ENCODE assay signal across 21 cellular contexts in genomic region chr20:2459981-2460751, GRCh38. TPM values are rescaled to one million over a fixed set of nuclear protein-coding genes. Genes with fewer than 3 reads are reported as not detected.
DNase-seq lines count a peak whose midpoint lies in the region; ATAC-seq and TF ChIP-seq lines count a peak whose summit lies in the region.
"Had no signal": no experiment of that assay in that cellular context is flagged by ENCODE, and none has a peak within 500 bp of the region (broad histone marks: within the 10 kb centered on the region; RNA-seq: fewer than 3 reads in every experiment).

No MANE protein-coding gene starts in this region.

- peak; percentile 20 for DNase-seq in DMS 273 (lab: John Stamatoyannopoulos, UW; ENCODE audit: unreplicated experiment)
- no peak for DNase-seq in DMS 273 treated with DMSO at 0.1 percent for 48 hours (lab: John Stamatoyannopoulos, UW)
- DNase-seq in MCF 10A (ENCODE audit: unreplicated experiment) = no peak
- no peak for DNase-seq in breast epithelium (ENCODE audit: low spot score in 2 of 2)
- no peak for DNase-seq in WTC11 (ENCODE audit: low spot score)
- DNase-seq in foreskin keratinocyte = no peak
- DNase-seq in GM19240 (ENCODE audit: insufficient read length, low spot score) = no peak
- DNase-seq: CD8-positive, alpha-beta memory T cell; DMS79; H9; KG1; NCI-H1105; NCI-H146; NCI-H2029; NCI-H2227 treated with DMSO at 0.1 percent for 48 hours; NCI-H510A; SIG-M5 had no signal

- POLR2A ChIA-PET in MCF 10A (lab: Yijun Ruan, JAX) (interaction anchor here (1.3 to 3.4 kb wide), 2 partner anchors 8 to 9 kb away, joined by 3 to 28 read pairs; partner anchors contain the start of gene SNRPB), WTC11 (lab: Charles Lee) (interaction anchor here (1.4 kb wide), 1 partner anchor 11 kb away, joined by 6 read pairs; the partner anchor contains the start of gene SNRPB)

- no peak overlapping the region for H3K4me3 ChIP-seq in breast epithelium

- H3K4me1 ChIP-seq in breast epithelium (no peaks in the 10 kb centered on the region), foreskin keratinocyte (no peaks in the 10 kb centered on the region)

- TSS peak; percentile 1 for BruUV-seq in MCF 10A (replicated peaks; lab: Mats Ljungman, UMichigan)

- no peak for ATAC-seq in WTC11
- ATAC-seq in foreskin keratinocyte = no peak
- ATAC-seq in HG03378 (IDR thresholded peaks at IDR 0.05; ENCODE audit: unreplicated experiment) = no peak
- ATAC-seq: SK-N-SH treated with all-trans-retinoic acid at 6 μM for 48 hours had no signal

- H3K27me3 ChIP-seq in breast epithelium (no peaks in the 10 kb centered on the region), foreskin keratinocyte (no peaks in the 10 kb centered on the region)

- H3K4me1 Mint-ChIP-seq in MCF 10A (ENCODE audit: insufficient read depth, unreplicated experiment) (no peaks in the 10 kb centered on the region), WTC11 (no peaks in the 10 kb centered on the region)
- H3K4me1 Mint-ChIP-seq: H9 had no signal

- H3K36me3 ChIP-seq in breast epithelium = peaks cover 20% of the 10 kb centered on the region

- H3K9me3 ChIP-seq in breast epithelium = no peaks in the 10 kb centered on the region

- H3K9me3 Mint-ChIP-seq in MCF 10A (ENCODE audit: unreplicated experiment) (no peaks in the 10 kb centered on the region), WTC11 (peaks cover 3% of the 10 kb centered on the region; the same call in 1 of the 2 replicates)
- H3K9me3 Mint-ChIP-seq: CD8-positive, alpha-beta memory T cell; H9 had no signal

- H3K27ac Mint-ChIP-seq in MCF 10A (ENCODE audit: low read depth, unreplicated experiment) = no peak overlapping the region
- no peak overlapping the region for H3K27ac Mint-ChIP-seq in WTC11
- H3K27ac Mint-ChIP-seq: CD8-positive, alpha-beta memory T cell; H9 had no signal

- no peak overlapping the region for H3K27ac ChIP-seq in breast epithelium
- H3K27ac ChIP-seq in foreskin keratinocyte = peak overlapping the region; percentile 5
- H3K27ac ChIP-seq: C4-2B, HL-60 had no signal

- intact Hi-C loops in MCF 10A (cut with micrococcal nuclease) (loop anchor here (10.0 kb wide), 2 partner anchors 55 to 495 kb away; no protein-coding TSS in a partner anchor), breast epithelium (cut with DNase I; ENCODE audit: low total_unique reads) (no loop called here)

- CTCF ChIA-PET in MCF 10A (lab: Yijun Ruan, JAX) (interaction anchor here (1.6 to 1.8 kb wide), 3 partner anchors 8 to 494 kb away, joined by 5 to 13 read pairs (median 9); no protein-coding TSS in a partner anchor), WTC11 (lab: Charles Lee) (interaction anchor here (1.3 kb wide), 1 partner anchor 187 kb away, joined by 3 read pairs; no protein-coding TSS in a partner anchor)

- H3K27me3 Mint-ChIP-seq in MCF 10A (ENCODE audit: insufficient read depth, unreplicated experiment) (no peaks in the 10 kb centered on the region), WTC11 (ENCODE audit: low read depth) (no peaks in the 10 kb centered on the region)
- H3K27me3 Mint-ChIP-seq: CD8-positive, alpha-beta memory T cell had no signal

- no peak for TF ChIP-seq CTCF in MCF 10A (IDR thresholded peaks at IDR 0.05; ENCODE audit: unreplicated experiment)
- TF ChIP-seq CTCF in breast epithelium (IDR thresholded peaks at IDR 0.05) = no peak
- no peak for TF ChIP-seq CTCF in WTC11 (IDR thresholded peaks at IDR 0.05)
- no peak for TF ChIP-seq CTCF in foreskin keratinocyte (conservative IDR thresholded peaks at IDR 0.05)

- H3K4me3 Mint-ChIP-seq in MCF 10A (ENCODE audit: unreplicated experiment) (no peak overlapping the region), WTC11 (no peak overlapping the region)
- H3K4me3 Mint-ChIP-seq: CD8-positive, alpha-beta memory T cell; H9 had no signal

- TF ChIP-seq POLR2A in breast epithelium (IDR thresholded peaks at IDR 0.05) = no peak

- H3K36me3 Mint-ChIP-seq in MCF 10A (ENCODE audit: insufficient read depth, unreplicated experiment) = peaks cover 55% of the 10 kb centered on the region
- peaks cover 59% of the 10 kb centered on the region for H3K36me3 Mint-ChIP-seq in WTC11

TF ChIP-seq in WTC11, 78 proteins besides CTCF, POLR2A, EP300 and RAD21:
- TF ChIP-seq FOXK1 (CRISPR knock-in tag; IDR thresholded peaks at IDR 0.05) = no peak
- no peak for TF ChIP-seq PRDM15 (CRISPR knock-in tag; IDR thresholded peaks at IDR 0.05)
- TF ChIP-seq ATF3 (CRISPR knock-in tag; conservative IDR thresholded peaks at IDR 0.05) = no peak
- no peak for TF ChIP-seq SP1 (CRISPR knock-in tag; conservative IDR thresholded peaks at IDR 0.05)
- no peak for TF ChIP-seq TEAD1 (CRISPR knock-in tag; IDR thresholded peaks at IDR 0.05)
- peak; percentile 46; the same call in 1 of the 2 replicates for TF ChIP-seq ZNF425 (CRISPR knock-in tag; conservative IDR thresholded peaks at IDR 0.05)

RNA-seq across cellular contexts. Expression of gene SNRPB, which starts 10.4 kb away (rescaled TPM):
- total RNA-seq in MCF 10A (2022) (236 and 240 TPM in 2 replicates), breast epithelium (100 to 1,000 TPM; 124 to 207 (median 179) TPM), WTC11 (2021) (489 to 539 TPM (median 498 TPM) in 3 replicates), foreskin keratinocyte (357 and 393 TPM in 2 replicates)
- 576 and 616 TPM in 2 replicates for polyA plus RNA-seq in foreskin keratinocyte

RNA-seq across cellular contexts. Expression of gene ZNF343, which starts 48.5 kb away (rescaled TPM):
- 16.6 and 17.5 TPM in 2 replicates for total RNA-seq in MCF 10A (2022)
- 10 to 100 TPM in 2 of 3 donors, 1 to 10 TPM in 1; 8.8 to 18.4 (median 14.0) TPM for total RNA-seq in breast epithelium
- 5.0 to 7.6 TPM (median 6.3 TPM) in 3 replicates for total RNA-seq in WTC11 (2021)
- total RNA-seq in foreskin keratinocyte = 10.4 and 10.7 TPM in 2 replicates
- polyA plus RNA-seq in foreskin keratinocyte = 4.1 and 5.7 TPM in 2 replicates
